ENCODE assay signal across 18 cellular contexts in genomic region chr12:10982244-10982643, GRCh38. TPM values are rescaled to one million over a fixed set of nuclear protein-coding genes. Genes with fewer than 3 reads are reported as not detected.
DNase-seq lines count a peak whose midpoint lies in the region; ATAC-seq, FAIRE-seq and TF ChIP-seq lines count a peak whose summit lies in the region.
"Had no signal": no experiment of that assay in that cellular context is flagged by ENCODE, and none has a peak within 500 bp of the region (broad histone marks: within the 10 kb centered on the region; RNA-seq: fewer than 3 reads in every experiment).

No MANE protein-coding gene starts in this region.

- CTCF ChIA-PET in activated CD8-positive, alpha-beta T cell treated with anti-CD3 and anti-CD28 coated beads for 36 hours (lab: Charles Lee): interaction anchor here (1.0 kb wide), 1 partner anchor 504 kb away, joined by 3 read pairs; no protein-coding TSS in a partner anchor

- H3K4me3 Mint-ChIP-seq in activated CD4-positive, alpha-beta T cell treated with anti-CD3 and anti-CD28 coated beads, Interleukin-2, amount 10 ng/mL, durations not matched to agents 24 days and 14 days: peak overlapping the region; percentile 22
- H3K4me3 Mint-ChIP-seq in activated CD8-positive, alpha-beta T cell treated with anti-CD3 and anti-CD28 coated beads for 36 hours: no peak overlapping the region
- H3K4me3 Mint-ChIP-seq: brain had no signal

- no peaks in the 10 kb centered on the region for H3K9me3 Mint-ChIP-seq in activated CD4-positive, alpha-beta T cell treated with anti-CD3 and anti-CD28 coated beads, Interleukin-2, amount 10 ng/mL, durations not matched to agents 24 days and 14 days
- no peaks in the 10 kb centered on the region for H3K9me3 Mint-ChIP-seq in activated CD8-positive, alpha-beta T cell treated with anti-CD3 and anti-CD28 coated beads for 36 hours

- H3K36me3 Mint-ChIP-seq in activated CD4-positive, alpha-beta T cell treated with anti-CD3 and anti-CD28 coated beads, Interleukin-2, amount 10 ng/mL, durations not matched to agents 24 days and 14 days (ENCODE audit: low read depth): peaks cover 2% of the 10 kb centered on the region
- H3K36me3 Mint-ChIP-seq in activated CD8-positive, alpha-beta T cell treated with anti-CD3 and anti-CD28 coated beads for 36 hours (ENCODE audit: low read depth): peaks cover 6% of the 10 kb centered on the region

- intact Hi-C loops in activated CD4-positive, alpha-beta T cell treated with anti-CD3 and anti-CD28 coated beads, Interleukin-2, amount 10 ng/mL, durations not matched to agents 24 days and 14 days (cut with micrococcal nuclease): loop anchor here (2.0 kb wide), 1 partner anchor 189 kb away; the partner anchor contains the start of gene SMIM10L1
- intact Hi-C loops in activated CD8-positive, alpha-beta T cell treated with anti-CD3 and anti-CD28 coated beads for 36 hours (cut with micrococcal nuclease): no loop called here
- intact Hi-C loops in mucosa of descending colon (cut with DNase I, micrococcal nuclease): no loop called here

- H3K27me3 Mint-ChIP-seq in activated CD4-positive, alpha-beta T cell treated with anti-CD3 and anti-CD28 coated beads, Interleukin-2, amount 10 ng/mL, durations not matched to agents 24 days and 14 days: peaks cover 62% of the 10 kb centered on the region
- peaks cover 26% of the 10 kb centered on the region for H3K27me3 Mint-ChIP-seq in activated CD8-positive, alpha-beta T cell treated with anti-CD3 and anti-CD28 coated beads for 36 hours
- H3K27me3 Mint-ChIP-seq: brain had no signal

- POLR2A ChIA-PET in activated CD8-positive, alpha-beta T cell treated with anti-CD3 and anti-CD28 coated beads for 36 hours (lab: Charles Lee): no interaction called here

- peak; percentile 88 for ATAC-seq in activated CD8-positive, alpha-beta T cell treated with anti-CD3 and anti-CD28 coated beads for 36 hours
- ATAC-seq in mucosa of descending colon (peak; percentile 69), GM21786 (IDR thresholded peaks at IDR 0.05; ENCODE audit: unreplicated experiment) (no peak)
- ATAC-seq: K562 had no signal

- no peaks in the 10 kb centered on the region for H3K4me1 ChIP-seq in mucosa of descending colon (ENCODE audit: low read depth)

- peak; percentile 89 for DNase-seq in activated CD4-positive, alpha-beta T cell treated with anti-CD3 and anti-CD28 coated beads, Interleukin-2, amount 10 ng/mL, durations not matched to agents 24 days and 14 days
- DNase-seq in activated CD4-positive, alpha-beta T cell treated with anti-CD3 and anti-CD28 coated beads, Interleukin-2, amount 50 U/mL, for 4 hours: no peak
- DNase-seq in GM20000 (ENCODE audit: low spot score): peak; percentile 4
- DNase-seq in activated CD8-positive, alpha-beta T cell treated with anti-CD3 and anti-CD28 coated beads for 36 hours: peak; percentile 68
- peak in 1 of 3 donors; percentile 16 for DNase-seq in mucosa of descending colon
- no peak for DNase-seq in D341Med (ENCODE audit: low spot score)
- DNase-seq in GM12892 (ENCODE audit: insufficient read length): no peak
- DNase-seq: dorsolateral prefrontal cortex, hippocampal formation, left cardiac atrium, NCI-H1048, SHP77 treated with DMSO at 0.1 percent for 48 hours had no signal

- FAIRE-seq in GM12892 (lab: Jason Lieb, UNC): no peak
- FAIRE-seq: A204.1, K562 had no signal

- peaks cover 17% of the 10 kb centered on the region for H3K4me1 Mint-ChIP-seq in activated CD4-positive, alpha-beta T cell treated with anti-CD3 and anti-CD28 coated beads, Interleukin-2, amount 10 ng/mL, durations not matched to agents 24 days and 14 days
- peaks cover 36% of the 10 kb centered on the region for H3K4me1 Mint-ChIP-seq in activated CD8-positive, alpha-beta T cell treated with anti-CD3 and anti-CD28 coated beads for 36 hours (ENCODE audit: low read depth)

- H3K9me3 ChIP-seq in mucosa of descending colon: no peaks in the 10 kb centered on the region
- H3K9me3 ChIP-seq: suprapubic skin had no signal

- H3K36me3 ChIP-seq in mucosa of descending colon (ENCODE audit: low read depth): no peaks in the 10 kb centered on the region
- H3K36me3 ChIP-seq: suprapubic skin had no signal

- no peak for TF ChIP-seq POLR2A in GM12892 (IDR thresholded peaks at IDR 0.05; ENCODE audit: low read depth, low read length)

- no peak overlapping the region for H3K27ac Mint-ChIP-seq in activated CD4-positive, alpha-beta T cell treated with anti-CD3 and anti-CD28 coated beads, Interleukin-2, amount 10 ng/mL, durations not matched to agents 24 days and 14 days
- H3K27ac Mint-ChIP-seq in activated CD8-positive, alpha-beta T cell treated with anti-CD3 and anti-CD28 coated beads for 36 hours: no peak overlapping the region
- H3K27ac Mint-ChIP-seq: brain had no signal

- H3K4me3 ChIP-seq in mucosa of descending colon: no peak overlapping the region
- H3K4me3 ChIP-seq: dorsolateral prefrontal cortex, K562, suprapubic skin had no signal

- TF ChIP-seq CTCF in GM20000 (IDR thresholded peaks at IDR 0.05; ENCODE audit: extremely low read depth, missing control alignments) (no peak), mucosa of descending colon (IDR thresholded peaks at IDR 0.05) (no peak)
- no peak for TF ChIP-seq CTCF in activated CD8-positive, alpha-beta T cell treated with anti-CD3 and anti-CD28 coated beads for 36 hours (IDR thresholded peaks at IDR 0.05)

RNA-seq across cellular contexts. Expression of gene TAS2R50, which starts 4.5 kb away (rescaled TPM):
- total RNA-seq in activated CD4-positive, alpha-beta T cell treated with anti-CD3 and anti-CD28 coated beads, Interleukin-2, amount 10 ng/mL, durations not matched to agents 24 days and 14 days: 0.56 and 1.0 TPM in 2 replicates
- total RNA-seq in activated CD8-positive, alpha-beta T cell treated with anti-CD3 and anti-CD28 coated beads for 36 hours: under 1 TPM in 1 of 2 experiments, not detected in 1; 0.63 TPM
- total RNA-seq in mucosa of descending colon: 1 to 10 TPM in 2 of 3 donors, under 1 TPM in 1; 0.92 to 3.7 (median 1.5) TPM
- polyA plus RNA-seq in GM12892 (2012; ENCODE audit: missing spikeins): not detected
- polyA plus RNA-seq: fibroblast of lung had no signal

RNA-seq across cellular contexts. Expression of gene TAS2R20, which starts 15.9 kb away (rescaled TPM):
- 2.0 and 2.1 TPM in 2 replicates for total RNA-seq in activated CD4-positive, alpha-beta T cell treated with anti-CD3 and anti-CD28 coated beads, Interleukin-2, amount 10 ng/mL, durations not matched to agents 24 days and 14 days
- total RNA-seq in activated CD8-positive, alpha-beta T cell treated with anti-CD3 and anti-CD28 coated beads for 36 hours: 1 to 10 TPM in 1 of 2 experiments, under 1 TPM in 1; 0.81 to 1.6 TPM
- total RNA-seq in mucosa of descending colon: 1 to 10 TPM; 1.6 to 3.9 (median 1.7) TPM
- polyA plus RNA-seq in GM12892 (2012; ENCODE audit: missing spikeins): 0.83 TPM

RNA-seq across cellular contexts. Expression of gene TAS2R19, which starts 40.2 kb away (rescaled TPM):
- total RNA-seq in activated CD4-positive, alpha-beta T cell treated with anti-CD3 and anti-CD28 coated beads, Interleukin-2, amount 10 ng/mL, durations not matched to agents 24 days and 14 days: 2.9 and 3.9 TPM in 2 replicates
- 1 to 10 TPM; 1.4 to 1.5 TPM for total RNA-seq in activated CD8-positive, alpha-beta T cell treated with anti-CD3 and anti-CD28 coated beads for 36 hours
- total RNA-seq in mucosa of descending colon: 1 to 10 TPM; 2.1 to 6.8 (median 2.3) TPM
- 0.83 TPM for polyA plus RNA-seq in GM12892 (2012; ENCODE audit: missing spikeins)

RNA-seq across cellular contexts. Expression of gene TAS2R14, which starts 43.2 kb away (rescaled TPM):
- total RNA-seq in activated CD4-positive, alpha-beta T cell treated with anti-CD3 and anti-CD28 coated beads, Interleukin-2, amount 10 ng/mL, durations not matched to agents 24 days and 14 days: 2.7 and 3.5 TPM in 2 replicates
- total RNA-seq in activated CD8-positive, alpha-beta T cell treated with anti-CD3 and anti-CD28 coated beads for 36 hours: 1 to 10 TPM in 1 of 2 experiments, under 1 TPM in 1; 0.97 to 1.0 TPM
- total RNA-seq in mucosa of descending colon: 1 to 10 TPM; 1.7 to 5.4 (median 2.6) TPM
- 2.3 TPM for polyA plus RNA-seq in GM12892 (2012; ENCODE audit: missing spikeins)

RNA-seq across cellular contexts. Expression of gene TAS2R31, which starts 49.0 kb away (rescaled TPM):
- 3.5 and 4.3 TPM in 2 replicates for total RNA-seq in activated CD4-positive, alpha-beta T cell treated with anti-CD3 and anti-CD28 coated beads, Interleukin-2, amount 10 ng/mL, durations not matched to agents 24 days and 14 days
- total RNA-seq in activated CD8-positive, alpha-beta T cell treated with anti-CD3 and anti-CD28 coated beads for 36 hours: 1 to 10 TPM; 1.2 to 1.5 TPM
- 1 to 10 TPM; 2.6 to 8.1 (median 3.5) TPM for total RNA-seq in mucosa of descending colon
- 0.91 TPM for polyA plus RNA-seq in GM12892 (2012; ENCODE audit: missing spikeins)

Comparison
In these comparisons a context has a peak if more than half of its experiments do, and no peak if none do; other contexts are left out.
1. DNase-seq: peak in activated CD4-positive, alpha-beta T cell treated with anti-CD3 and anti-CD28 coated beads, Interleukin-2, amount 10 ng/mL, durations not matched to agents 24 days and 14 days (single experiment), GM20000 (single experiment) and activated CD8-positive, alpha-beta T cell treated with anti-CD3 and anti-CD28 coated beads for 36 hours (single experiment); none in activated CD4-positive, alpha-beta T cell treated with anti-CD3 and anti-CD28 coated beads, Interleukin-2, amount 50 U/mL, for 4 hours (0 of 2), D341Med (single experiment) and GM12892 (single experiment).